23 cellular contexts compared by ENCODE assay signal in genomic region chr2:113918229-113918628, GRCh38.
"Had no signal": no experiment of that assay in that cellular context is flagged by ENCODE, and none has a peak within 500 bp of the region (broad histone marks: within the 10 kb centered on the region; RNA-seq: fewer than 3 reads in every experiment).

No MANE protein-coding gene starts in this region.

- ATAC-seq: body of pancreas, left lung, sciatic nerve had no signal

- H3K4me3 ChIP-seq: body of pancreas, cardiac muscle cell, left lung, lung, testis, uterus had no signal

- H3K4me3 Mint-ChIP-seq: activated CD4-positive, alpha-beta T cell treated with anti-CD3 and anti-CD28 coated beads, Interleukin-2, amount 10 ng/mL, durations not matched to agents 7 days and 5 days; nephron progenitor cell had no signal

- DNase-seq: activated CD4-positive, alpha-beta T cell treated with anti-CD3 and anti-CD28 coated beads, Interleukin-2, amount 10 ng/mL, durations not matched to agents 7 days and 5 days; activated naive CD4-positive, alpha-beta T cell; activated T-cell treated with anti-CD3 and anti-CD28 coated beads, Interleukin-2, amount 50 U/mL, for 1 hour; anterior cingulate cortex; body of pancreas; cortex of kidney; left lung; nephron progenitor cell; nucleus accumbens; small intestine; stimulated activated CD4-positive, alpha-beta T cell treated with anti-CD3 and anti-CD28 coated beads, Interleukin-2, amount 100 ng/mL, for 24 hours; stimulated activated naive CD4-positive, alpha-beta T cell; SW 1271; T-helper 2 cell; testis; trophoblast cell; uterus had no signal

- H3K4me1 ChIP-seq: body of pancreas, parathyroid adenoma, testis, uterus had no signal

- H3K9me3 Mint-ChIP-seq: activated CD4-positive, alpha-beta T cell treated with anti-CD3 and anti-CD28 coated beads, Interleukin-2, amount 10 ng/mL, durations not matched to agents 7 days and 5 days; activated T-helper 2 cell treated with anti-CD3 and anti-CD28 coated beads, Interferon-gamma antibody, Interleukin-2, Interleukin-4, amounts not matched to agents 10 μg/mL and 5 μg/mL and 100 μg/mL, durations not matched to agents 14 hours and 24 hours and 36 hours; nephron progenitor cell had no signal

- H3K27me3 ChIP-seq: body of pancreas, cardiac muscle cell, left lung, testis, uterus had no signal

- H3K27ac ChIP-seq: body of pancreas, cardiac muscle cell, epithelial cell of prostate, left lung, parathyroid adenoma, testis, uterus had no signal

- H3K27ac Mint-ChIP-seq: activated CD4-positive, alpha-beta T cell treated with anti-CD3 and anti-CD28 coated beads, Interleukin-2, amount 10 ng/mL, durations not matched to agents 7 days and 5 days; activated T-helper 2 cell treated with anti-CD3 and anti-CD28 coated beads, Interferon-gamma antibody, Interleukin-2, Interleukin-4, amounts not matched to agents 10 μg/mL and 5 μg/mL and 100 μg/mL, durations not matched to agents 14 hours and 24 hours and 36 hours; nephron progenitor cell had no signal

- H3K4me1 Mint-ChIP-seq: nephron progenitor cell had no signal

- H3K9me3 ChIP-seq: body of pancreas, left lung, testis, uterus had no signal

- H3K27me3 Mint-ChIP-seq: activated CD4-positive, alpha-beta T cell treated with anti-CD3 and anti-CD28 coated beads, Interleukin-2, amount 10 ng/mL, durations not matched to agents 7 days and 5 days had no signal

- H3K36me3 ChIP-seq: uterus had no signal
